ENCODE assay signal across 17 cellular contexts in genomic region chr4:140213736-140214135, GRCh38. TPM values are rescaled to one million over a fixed set of nuclear protein-coding genes. Genes with fewer than 3 reads are reported as not detected.
A peak's percentile ranks its signal among the peaks of the same experiment; 100 is the strongest.
DNase-seq lines count a peak whose midpoint lies in the region; ATAC-seq and TF ChIP-seq lines count a peak whose summit lies in the region.
"Had no signal": no experiment of that assay in that cellular context is flagged by ENCODE, and none has a peak within 500 bp of the region (broad histone marks: within the 10 kb centered on the region; RNA-seq: fewer than 3 reads in every experiment).

No MANE protein-coding gene starts in this region.

- DNase-seq in activated T-cell treated with anti-CD3 and anti-CD28 coated beads, Interleukin-2, amount 50 U/mL, for 4 hours: no peak
- no peak for DNase-seq in activated T-cell treated with anti-CD3 and anti-CD28 coated beads, Interleukin-2, amount 50 U/mL, for 1 hour
- peak; percentile 34 to 68 for DNase-seq in PC-9
- peak; percentile 75 for DNase-seq in epithelial cell of esophagus (ENCODE audit: low read depth)
- peak; percentile 49 for DNase-seq in renal cortical epithelial cell (ENCODE audit: low read depth)
- DNase-seq in T-helper 1 cell: no peak
- DNase-seq: activated CD4-positive, CD25-positive, alpha-beta regulatory T cell treated with anti-CD3 and anti-CD28 coated beads, Interleukin-2, amount 50 U/mL, for 72 hours; cerebellar nuclear complex; heart right ventricle; NCI-H1092; NCI-H748 treated with DMSO at 0.1 percent for 48 hours had no signal

- no peak overlapping the region for H3K27ac Mint-ChIP-seq in activated T-helper 17 cell treated with anti-CD3 and anti-CD28 coated beads, Interleukin-2, amount 50 U/mL, for 72 hours
- H3K27ac Mint-ChIP-seq: IgD-negative memory B cell; stimulated activated naive CD8-positive, alpha-beta T cell treated with anti-CD3 and anti-CD28 coated beads, Interleukin-15, Interleukin-2, amounts not matched to agents 100 ng/mL and 50 ng/mL, for 24 hours had no signal

- peak overlapping the region; percentile 34; the same call in 1 of the 2 replicates for H2AFZ ChIP-seq in PC-9

- H3K36me3 Mint-ChIP-seq in activated T-cell treated with anti-CD3 and anti-CD28 coated beads, Interleukin-2, amount 50 U/mL, for 4 hours (ENCODE audit: insufficient read depth): no peaks in the 10 kb centered on the region
- no peaks in the 10 kb centered on the region for H3K36me3 Mint-ChIP-seq in activated T-helper 17 cell treated with anti-CD3 and anti-CD28 coated beads, Interleukin-2, amount 50 U/mL, for 72 hours (ENCODE audit: low read depth)
- H3K36me3 Mint-ChIP-seq: IgD-negative memory B cell had no signal

- CTCF ChIA-PET in PC-9 (lab: Charles Lee): no interaction called here

- H3K9me3 ChIP-seq in PC-9 (ENCODE audit: insufficient read depth, low read depth): no peaks in the 10 kb centered on the region
- H3K9me3 ChIP-seq: heart right ventricle had no signal

- H3K4me3 ChIP-seq in PC-9: peak overlapping the region; percentile 27; the same call in 1 of the 2 replicates
- H3K4me3 ChIP-seq in epithelial cell of esophagus (ENCODE audit: low read length): no peak overlapping the region
- H3K4me3 ChIP-seq: heart right ventricle, smooth muscle cell had no signal

- POLR2A ChIA-PET in PC-9 (lab: Charles Lee; ENCODE audit: unreplicated experiment): interaction anchor here (0.6 kb wide), 1 partner anchor 39 kb away, joined by 4 read pairs; no protein-coding TSS in a partner anchor

- H3K9me3 Mint-ChIP-seq in activated T-cell treated with anti-CD3 and anti-CD28 coated beads, Interleukin-2, amount 50 U/mL, for 4 hours: no peaks in the 10 kb centered on the region
- no peaks in the 10 kb centered on the region for H3K9me3 Mint-ChIP-seq in activated T-helper 17 cell treated with anti-CD3 and anti-CD28 coated beads, Interleukin-2, amount 50 U/mL, for 72 hours
- H3K9me3 Mint-ChIP-seq: stimulated activated naive CD8-positive, alpha-beta T cell treated with anti-CD3 and anti-CD28 coated beads, Interleukin-15, Interleukin-2, amounts not matched to agents 100 ng/mL and 50 ng/mL, for 24 hours had no signal

- BruUV-seq in PC-9 (replicated peaks; lab: Mats Ljungman, UMichigan): no TSS peak

- TF ChIP-seq CTCF in PC-9 (conservative IDR thresholded peaks at IDR 0.05) (no peak), epithelial cell of esophagus (IDR thresholded peaks at IDR 0.05; ENCODE audit: insufficient read depth, low read depth, low read length, missing control alignments) (no peak)

- peak overlapping the region; percentile 75 for H3K4me2 ChIP-seq in PC-9
- H3K4me2 ChIP-seq: smooth muscle cell had no signal

- peaks cover 33% of the 10 kb centered on the region for H3K4me1 ChIP-seq in PC-9 (replicated peaks; ENCODE audit: insufficient read depth)
- H3K4me1 ChIP-seq: heart right ventricle had no signal

- H3K4me3 Mint-ChIP-seq in activated T-cell treated with anti-CD3 and anti-CD28 coated beads, Interleukin-2, amount 50 U/mL, for 4 hours: no peak overlapping the region
- no peak overlapping the region for H3K4me3 Mint-ChIP-seq in activated T-helper 17 cell treated with anti-CD3 and anti-CD28 coated beads, Interleukin-2, amount 50 U/mL, for 72 hours
- H3K4me3 Mint-ChIP-seq: IgD-negative memory B cell; stimulated activated naive CD8-positive, alpha-beta T cell treated with anti-CD3 and anti-CD28 coated beads, Interleukin-15, Interleukin-2, amounts not matched to agents 100 ng/mL and 50 ng/mL, for 24 hours had no signal

- no peaks in the 10 kb centered on the region for H3K4me1 Mint-ChIP-seq in activated T-cell treated with anti-CD3 and anti-CD28 coated beads, Interleukin-2, amount 50 U/mL, for 4 hours (ENCODE audit: low read depth)
- H3K4me1 Mint-ChIP-seq in activated T-helper 17 cell treated with anti-CD3 and anti-CD28 coated beads, Interleukin-2, amount 50 U/mL, for 72 hours: no peaks in the 10 kb centered on the region
- H3K4me1 Mint-ChIP-seq: IgD-negative memory B cell had no signal

- ATAC-seq in activated T-cell treated with anti-CD3 and anti-CD28 coated beads, Interleukin-2, amount 50 U/mL, for 4 hours: peak; percentile 43 to 67
- no peak for ATAC-seq in GM18861 (IDR thresholded peaks at IDR 0.05; ENCODE audit: unreplicated experiment)
- ATAC-seq in activated T-helper 17 cell treated with anti-CD3 and anti-CD28 coated beads, Interleukin-2, amount 50 U/mL, for 72 hours (replicated peaks): no peak
- ATAC-seq: heart right ventricle, Right ventricle myocardium inferior had no signal

- no peaks in the 10 kb centered on the region for H3K79me2 ChIP-seq in PC-9 (ENCODE audit: low read depth)

- H3K36me3 ChIP-seq in PC-9 (ENCODE audit: low read depth): no peaks in the 10 kb centered on the region
- H3K36me3 ChIP-seq: heart right ventricle had no signal

- H3K27me3 Mint-ChIP-seq in activated T-cell treated with anti-CD3 and anti-CD28 coated beads, Interleukin-2, amount 50 U/mL, for 4 hours (ENCODE audit: low read depth): peaks cover 7% of the 10 kb centered on the region
- peaks cover 8% of the 10 kb centered on the region for H3K27me3 Mint-ChIP-seq in activated T-helper 17 cell treated with anti-CD3 and anti-CD28 coated beads, Interleukin-2, amount 50 U/mL, for 72 hours

- H3K27me3 ChIP-seq in PC-9 (ENCODE audit: insufficient read depth, low read depth): no peaks in the 10 kb centered on the region
- H3K27me3 ChIP-seq: heart right ventricle had no signal

- H3F3A ChIP-seq in PC-9 (ENCODE audit: insufficient read depth, low read depth): peaks cover 20% of the 10 kb centered on the region; the same call in 1 of the 2 replicates

- no peaks in the 10 kb centered on the region for H4K20me1 ChIP-seq in PC-9 (ENCODE audit: insufficient read depth)

- H3K27ac ChIP-seq in PC-9: peak overlapping the region; percentile 90
- H3K27ac ChIP-seq: heart right ventricle had no signal

- intact Hi-C loops in PC-9 (cut with micrococcal nuclease; ENCODE audit: unreplicated experiment): no loop called here

- no peaks in the 10 kb centered on the region for H3K9me2 ChIP-seq in PC-9 (ENCODE audit: insufficient read depth)

RNA-seq across cellular contexts. Expression of gene MAML3, which starts 59.8 kb away (rescaled TPM):
- total RNA-seq in activated T-cell treated with anti-CD3 and anti-CD28 coated beads, Interleukin-2, amount 50 U/mL, for 4 hours: 1 to 10 TPM in 1 of 3 donors, under 1 TPM in 2; 0.60 to 1.0 (median 0.73) TPM
- 10.5 and 15.2 TPM in 2 replicates for total RNA-seq in PC-9 (2021)
- total RNA-seq in renal cortical epithelial cell: 0.17 and 2.0 TPM in 2 replicates
- total RNA-seq in activated T-helper 17 cell treated with anti-CD3 and anti-CD28 coated beads, Interleukin-2, amount 50 U/mL, for 72 hours: 1 to 10 TPM in 1 of 2 donors, under 1 TPM in 1; 0.98 to 1.3 TPM

Comparison
In these comparisons a context has a peak if more than half of its experiments do, and no peak if none do; other contexts are left out.
1. ATAC-seq: peak in activated T-cell treated with anti-CD3 and anti-CD28 coated beads, Interleukin-2, amount 50 U/mL, for 4 hours (2 of 2); none in GM18861 (single experiment) and activated T-helper 17 cell treated with anti-CD3 and anti-CD28 coated beads, Interleukin-2, amount 50 U/mL, for 72 hours (single experiment).
2. DNase-seq: peak in PC-9 (2 of 2), epithelial cell of esophagus (single experiment) and renal cortical epithelial cell (single experiment); none in activated T-cell treated with anti-CD3 and anti-CD28 coated beads, Interleukin-2, amount 50 U/mL, for 4 hours (single experiment), activated T-cell treated with anti-CD3 and anti-CD28 coated beads, Interleukin-2, amount 50 U/mL, for 1 hour (single experiment) and T-helper 1 cell (0 of 5).